15 cellular contexts compared by ENCODE assay signal in the genomic region with DNA sequence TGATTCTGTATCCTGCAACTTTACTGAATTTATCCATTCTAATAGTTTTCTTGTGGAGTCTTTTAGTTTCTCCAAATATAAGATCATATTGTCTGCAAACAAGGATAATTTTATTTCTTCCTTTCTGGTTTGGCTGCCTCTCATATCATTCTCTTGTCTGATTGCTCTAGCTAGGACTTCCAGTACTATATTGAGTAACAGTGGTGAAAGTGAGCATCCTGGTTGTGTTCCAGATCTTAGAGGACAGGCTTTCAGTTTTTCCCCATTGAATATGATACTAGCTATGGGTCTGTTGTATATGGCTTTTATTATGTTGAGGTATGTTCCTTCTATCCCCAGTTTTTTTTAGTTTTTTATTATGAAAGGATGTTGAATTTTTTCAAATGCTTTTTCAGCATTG. TPM values are rescaled to one million over a fixed set of nuclear protein-coding genes. Genes with fewer than 3 reads are reported as not detected.
A peak's percentile ranks its signal among the peaks of the same experiment; 100 is the strongest.
DNase-seq lines count a peak whose midpoint lies in the region; ATAC-seq and TF ChIP-seq lines count a peak whose summit lies in the region.
"Had no signal": no experiment of that assay in that cellular context is flagged by ENCODE, and none has a peak within 500 bp of the region (broad histone marks: within the 10 kb centered on the region; RNA-seq: fewer than 3 reads in every experiment).

No MANE protein-coding gene starts in this region.

- no peaks in the 10 kb centered on the region for H3K36me3 Mint-ChIP-seq in activated CD8-positive, alpha-beta memory T cell treated with anti-CD3 and anti-CD28 coated beads, Interleukin-2, amount 10 ng/mL, durations not matched to agents 7 days and 5 days
- H3K36me3 Mint-ChIP-seq in progenitor cell of endocrine pancreas (ENCODE audit: insufficient read depth) (peaks cover 29% of the 10 kb centered on the region), type B pancreatic cell (peaks cover 26% of the 10 kb centered on the region)

- no peak for ATAC-seq in activated CD8-positive, alpha-beta memory T cell treated with anti-CD3 and anti-CD28 coated beads, Interleukin-2, amount 10 ng/mL, durations not matched to agents 7 days and 5 days
- ATAC-seq in left ventricle myocardium superior: peak; percentile 55
- ATAC-seq: CD8-positive, alpha-beta T cell had no signal

- no peak overlapping the region for H3K4me3 Mint-ChIP-seq in activated CD8-positive, alpha-beta memory T cell treated with anti-CD3 and anti-CD28 coated beads, Interleukin-2, amount 10 ng/mL, durations not matched to agents 7 days and 5 days
- H3K4me3 Mint-ChIP-seq in progenitor cell of endocrine pancreas (ENCODE audit: low read depth) (no peak overlapping the region), type B pancreatic cell (no peak overlapping the region)
- H3K4me3 Mint-ChIP-seq: B cell; CD4-positive, CD25-positive, alpha-beta regulatory T cell; CD8-positive, alpha-beta T cell; HFFc6 had no signal

- CTCF ChIA-PET in activated CD8-positive, alpha-beta memory T cell treated with anti-CD3 and anti-CD28 coated beads, Interleukin-2, amount 10 ng/mL, durations not matched to agents 7 days and 5 days (lab: Charles Lee): no interaction called here

- TF ChIP-seq CTCF in progenitor cell of endocrine pancreas (IDR thresholded peaks at IDR 0.05; ENCODE audit: unreplicated experiment) (no peak), type B pancreatic cell (conservative IDR thresholded peaks at IDR 0.05) (no peak)

- H3K27me3 Mint-ChIP-seq in activated CD8-positive, alpha-beta memory T cell treated with anti-CD3 and anti-CD28 coated beads, Interleukin-2, amount 10 ng/mL, durations not matched to agents 7 days and 5 days: no peaks in the 10 kb centered on the region
- H3K27me3 Mint-ChIP-seq in progenitor cell of endocrine pancreas (no peaks in the 10 kb centered on the region), type B pancreatic cell (no peaks in the 10 kb centered on the region)
- H3K27me3 Mint-ChIP-seq: B cell; CD4-positive, CD25-positive, alpha-beta regulatory T cell had no signal

- H3K27ac Mint-ChIP-seq in activated CD8-positive, alpha-beta memory T cell treated with anti-CD3 and anti-CD28 coated beads, Interleukin-2, amount 10 ng/mL, durations not matched to agents 7 days and 5 days: peak overlapping the region; percentile 10
- H3K27ac Mint-ChIP-seq in progenitor cell of endocrine pancreas (peak overlapping the region; percentile 24), type B pancreatic cell (no peak overlapping the region)
- H3K27ac Mint-ChIP-seq: B cell; CD8-positive, alpha-beta T cell; HFFc6 had no signal

- no peaks in the 10 kb centered on the region for H3K9me3 Mint-ChIP-seq in activated CD8-positive, alpha-beta memory T cell treated with anti-CD3 and anti-CD28 coated beads, Interleukin-2, amount 10 ng/mL, durations not matched to agents 7 days and 5 days (ENCODE audit: low read depth)
- H3K9me3 Mint-ChIP-seq in progenitor cell of endocrine pancreas (ENCODE audit: low read depth) (peaks cover 13% of the 10 kb centered on the region), type B pancreatic cell (peaks cover 5% of the 10 kb centered on the region)
- H3K9me3 Mint-ChIP-seq: HFFc6 had no signal

- no peak for DNase-seq in activated CD8-positive, alpha-beta memory T cell treated with anti-CD3 and anti-CD28 coated beads, Interleukin-2, amount 10 ng/mL, durations not matched to agents 7 days and 5 days
- no peak for DNase-seq in activated CD8-positive, alpha-beta memory T cell treated with anti-CD3 and anti-CD28 coated beads for 24 hours
- DNase-seq in left ventricle myocardium superior (no peak), cardiac septum (ENCODE audit: low spot score) (no peak), progenitor cell of endocrine pancreas (ENCODE audit: low spot score, unreplicated experiment) (no peak), type B pancreatic cell (ENCODE audit: extremely low spot score, unreplicated experiment) (no peak)
- DNase-seq: Caco-2; CD4-positive, CD25-positive, alpha-beta regulatory T cell; CD8-positive, alpha-beta T cell; DMS153; DND-41; GDM1; GOT3; HFFc6 had no signal

- H3K4me1 Mint-ChIP-seq in activated CD8-positive, alpha-beta memory T cell treated with anti-CD3 and anti-CD28 coated beads, Interleukin-2, amount 10 ng/mL, durations not matched to agents 7 days and 5 days: no peaks in the 10 kb centered on the region
- no peaks in the 10 kb centered on the region for H3K4me1 Mint-ChIP-seq in progenitor cell of endocrine pancreas (ENCODE audit: low read depth)
- no peaks in the 10 kb centered on the region for H3K4me1 Mint-ChIP-seq in type B pancreatic cell (ENCODE audit: unreplicated experiment)
- H3K4me1 Mint-ChIP-seq: B cell; CD4-positive, CD25-positive, alpha-beta regulatory T cell had no signal

- intact Hi-C loops in left ventricle myocardium superior (cut with micrococcal nuclease): no loop called here
- intact Hi-C loops in cardiac septum (cut with DNase I): no loop called here

RNA-seq across cellular contexts. Expression of gene KLHL7, which starts 28.2 kb away (rescaled TPM):
- 10 to 100 TPM; 17.4 to 18.3 TPM for total RNA-seq in activated CD8-positive, alpha-beta memory T cell treated with anti-CD3 and anti-CD28 coated beads, Interleukin-2, amount 10 ng/mL, durations not matched to agents 7 days and 5 days
- total RNA-seq in left ventricle myocardium superior (195 TPM), cardiac septum (103 TPM), progenitor cell of endocrine pancreas (64.2 and 68.9 TPM in 2 replicates), type B pancreatic cell (ENCODE audit: low replicate concordance) (34.0 and 44.3 TPM in 2 replicates)

RNA-seq across cellular contexts. Expression of gene NUP42, which starts 48.1 kb away (rescaled TPM):
- total RNA-seq in activated CD8-positive, alpha-beta memory T cell treated with anti-CD3 and anti-CD28 coated beads, Interleukin-2, amount 10 ng/mL, durations not matched to agents 7 days and 5 days: 10 to 100 TPM; 51.3 to 58.0 TPM
- total RNA-seq in left ventricle myocardium superior (26.6 TPM), cardiac septum (24.0 TPM), progenitor cell of endocrine pancreas (47.3 and 49.8 TPM in 2 replicates), type B pancreatic cell (ENCODE audit: low replicate concordance) (22.3 and 38.4 TPM in 2 replicates)
